21 cellular contexts compared by ENCODE assay signal in genomic region chr1:204836856-204837255, GRCh38.
"Had no signal": no experiment of that assay in that cellular context is flagged by ENCODE, and none has a peak within 500 bp of the region (broad histone marks: within the 10 kb centered on the region; RNA-seq: fewer than 3 reads in every experiment).

No MANE protein-coding gene starts in this region.

- H3K36me3 ChIP-seq: breast epithelium, colonic mucosa, left lung, vagina had no signal

- H3K27me3 ChIP-seq: breast epithelium, colonic mucosa, dorsolateral prefrontal cortex, sigmoid colon, testis, vagina had no signal

- H3K4me3 Mint-ChIP-seq: activated CD4-positive, alpha-beta memory T cell treated with anti-CD3 and anti-CD28 coated beads, Interleukin-2, amount 10 ng/mL, durations not matched to agents 7 days and 5 days; activated CD4-positive, alpha-beta T cell treated with anti-CD3 and anti-CD28 coated beads, Interleukin-2, amount 10 ng/mL, durations not matched to agents 24 days and 14 days; activated naive CD4-positive, alpha-beta T cell treated with anti-CD3 and anti-CD28 coated beads, Interleukin-2, amount 10 ng/mL, durations not matched to agents 7 days and 5 days; central memory CD8-positive, alpha-beta T cell; naive B cell; neural crest cell; stimulated activated naive B cell treated with anti-CD40 and anti-IgM and Interleukin-4, amounts not matched to agents 10 μg/mL and 1 μg/mL and 100 μg/mL, for 72 hours; type B pancreatic cell had no signal

- H3K9me3 Mint-ChIP-seq: activated CD4-positive, alpha-beta memory T cell treated with anti-CD3 and anti-CD28 coated beads, Interleukin-2, amount 10 ng/mL, durations not matched to agents 7 days and 5 days; activated CD4-positive, alpha-beta T cell treated with anti-CD3 and anti-CD28 coated beads, Interleukin-2, amount 10 ng/mL, durations not matched to agents 24 days and 14 days; activated naive CD4-positive, alpha-beta T cell treated with anti-CD3 and anti-CD28 coated beads, Interleukin-2, amount 10 ng/mL, durations not matched to agents 7 days and 5 days; central memory CD8-positive, alpha-beta T cell; neural crest cell had no signal

- H3K9me3 ChIP-seq: breast epithelium, colonic mucosa, left lung, sigmoid colon, testis, vagina had no signal

- H3K4me3 ChIP-seq: breast epithelium, colonic mucosa, dorsolateral prefrontal cortex, left lung, lung, sigmoid colon, testis, vagina had no signal

- ATAC-seq: activated CD4-positive, CD25-positive, alpha-beta regulatory T cell treated with anti-CD3 and anti-CD28 coated beads, Interleukin-2, amount 50 U/mL, for 24 hours; stimulated activated naive B cell treated with anti-CD40 and anti-IgM and Interleukin-4, amounts not matched to agents 10 μg/mL and 1 μg/mL and 100 μg/mL, for 72 hours had no signal

- H3K27ac Mint-ChIP-seq: activated CD4-positive, alpha-beta memory T cell treated with anti-CD3 and anti-CD28 coated beads, Interleukin-2, amount 10 ng/mL, durations not matched to agents 7 days and 5 days; activated CD4-positive, alpha-beta T cell treated with anti-CD3 and anti-CD28 coated beads, Interleukin-2, amount 10 ng/mL, durations not matched to agents 24 days and 14 days; activated naive CD4-positive, alpha-beta T cell treated with anti-CD3 and anti-CD28 coated beads, Interleukin-2, amount 10 ng/mL, durations not matched to agents 7 days and 5 days; naive B cell; stimulated activated naive B cell treated with anti-CD40 and anti-IgM and Interleukin-4, amounts not matched to agents 10 μg/mL and 1 μg/mL and 100 μg/mL, for 72 hours; type B pancreatic cell had no signal

- H3K4me1 Mint-ChIP-seq: activated CD4-positive, alpha-beta memory T cell treated with anti-CD3 and anti-CD28 coated beads, Interleukin-2, amount 10 ng/mL, durations not matched to agents 7 days and 5 days; activated CD4-positive, alpha-beta T cell treated with anti-CD3 and anti-CD28 coated beads, Interleukin-2, amount 10 ng/mL, durations not matched to agents 24 days and 14 days; central memory CD8-positive, alpha-beta T cell had no signal

- H3K27ac ChIP-seq: breast epithelium, colonic mucosa, left lung, sigmoid colon, testis, vagina, VCaP had no signal

- DNase-seq: activated effector memory CD4-positive, alpha-beta T cell treated with anti-CD3 and anti-CD28 coated beads, Interleukin-2, amount 50 U/mL, for 16 hours; activated T-cell treated with anti-CD3 and anti-CD28 coated beads for 4 hours; dorsolateral prefrontal cortex; kidney; left lung; naive B cell; sigmoid colon; stimulated activated naive B cell treated with anti-CD40 and anti-IgM and Interleukin-4, amounts not matched to agents 10 μg/mL and 1 μg/mL and 100 μg/mL, for 72 hours had no signal

- H3K36me3 Mint-ChIP-seq: activated naive CD4-positive, alpha-beta T cell treated with anti-CD3 and anti-CD28 coated beads, Interleukin-2, amount 10 ng/mL, durations not matched to agents 7 days and 5 days; stimulated activated naive B cell treated with anti-CD40 and anti-IgM and Interleukin-4, amounts not matched to agents 10 μg/mL and 1 μg/mL and 100 μg/mL, for 72 hours; type B pancreatic cell had no signal

- H3K4me1 ChIP-seq: breast epithelium, colonic mucosa, left lung, testis had no signal
